ENCODE assay signal across 8 cellular contexts in the genomic region with DNA sequence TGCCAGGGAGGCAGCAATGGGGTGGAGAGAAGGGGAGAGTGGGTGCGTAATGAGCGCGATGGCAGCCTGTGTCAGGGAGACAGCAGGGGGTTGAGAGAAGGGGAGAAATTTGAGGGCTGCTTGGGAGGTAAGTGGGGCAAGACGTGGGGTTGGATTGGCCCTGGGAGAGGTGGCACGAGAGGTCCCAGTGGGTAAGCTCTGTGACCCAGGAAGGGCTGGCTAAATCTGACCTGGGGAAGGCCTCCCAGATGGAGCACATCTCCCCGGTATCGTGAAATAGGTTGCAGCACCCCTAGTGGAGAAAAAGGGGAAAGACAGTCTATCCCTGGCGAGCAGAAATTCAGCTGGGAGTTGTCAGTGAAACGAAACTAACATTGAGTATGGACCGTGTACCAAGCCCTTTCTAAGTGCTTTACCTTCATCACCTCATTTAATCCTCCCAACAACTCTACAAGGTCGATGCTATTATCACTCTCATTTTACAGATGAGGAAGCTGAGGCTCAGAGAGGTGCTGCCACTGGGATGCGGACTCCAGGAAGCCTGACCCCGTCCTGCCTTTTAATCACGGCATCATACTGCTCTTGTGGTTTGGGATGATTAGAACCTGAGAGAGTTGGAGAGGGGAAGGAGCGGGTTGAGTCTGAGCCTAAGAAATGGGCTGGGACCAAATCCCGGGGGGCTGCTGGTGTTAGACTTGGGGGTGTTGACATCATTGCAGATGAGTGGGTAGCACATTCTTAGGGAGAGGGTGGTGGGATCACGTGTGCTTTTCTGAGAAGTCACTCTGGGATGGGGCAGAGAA. TPM values are rescaled to one million over a fixed set of nuclear protein-coding genes. Genes with fewer than 3 reads are reported as not detected.
A peak's percentile ranks its signal among the peaks of the same experiment; 100 is the strongest.
DNase-seq lines count a peak whose midpoint lies in the region; ATAC-seq and TF ChIP-seq lines count a peak whose summit lies in the region.

No MANE protein-coding gene starts in this region.

- H3K4me1 ChIP-seq in BLaER1 (peaks cover 92% of the 10 kb centered on the region), liver (ENCODE audit: control insufficient read depth in 4 of 4, insufficient read depth in 4 of 4, low read length in 3 of 4) (peaks cover 0 to 7% (median 5%) of the 10 kb centered on the region in 4 donors)

- peak; percentile 76 for DNase-seq in GM20000 (ENCODE audit: low spot score)
- peak; percentile 41 for DNase-seq in NCI-H2171 (lab: John Stamatoyannopoulos, UW)
- peak; percentile 61 for DNase-seq in WTC11 (ENCODE audit: low spot score)
- DNase-seq in dermis blood vessel endothelial cell = peak; percentile 85
- peak; percentile 32 for DNase-seq in stimulated activated CD8-positive, alpha-beta memory T cell treated with anti-CD3 and anti-CD28 coated beads, Interleukin-15, amount 100 ng/mL, for 1 hour (ENCODE audit: low read depth)

- ATAC-seq in WTC11 = peak; percentile 70
- ATAC-seq in GM18520 (IDR thresholded peaks at IDR 0.05; ENCODE audit: unreplicated experiment) = no peak

- H3K27me3 ChIP-seq in BLaER1 = no peaks in the 10 kb centered on the region
- no peaks in the 10 kb centered on the region for H3K27me3 ChIP-seq in liver (ENCODE audit: control insufficient read depth in 4 of 4, insufficient read depth in 4 of 4, low read length in 3 of 4)

- WGBS in liver = 32% methylated on average over 17 of the region's 17 CpGs

- peak overlapping the region; percentile 74 for H3K9ac ChIP-seq in BLaER1
- peak overlapping the region; percentile 62 to 64 for H3K9ac ChIP-seq in liver (ENCODE audit: low read depth in 1 of 2, low read length in 2 of 2)

- H3K9me3 ChIP-seq in BLaER1 = no peaks in the 10 kb centered on the region
- no peaks in the 10 kb centered on the region for H3K9me3 ChIP-seq in liver (ENCODE audit: control insufficient read depth in 4 of 4, low read length in 3 of 4)

- H3K4me2 ChIP-seq in BLaER1 = peak overlapping the region; percentile 95

- H3K27me3 Mint-ChIP-seq in WTC11 (ENCODE audit: low read depth) = no peaks in the 10 kb centered on the region; the same call in 1 of the 2 replicates

- POLR2A ChIA-PET in WTC11 (lab: Charles Lee) = interaction anchor here (0.8 to 1.5 kb wide), 6 partner anchors 15 to 79 kb away, joined by 3 to 11 read pairs (median 5); a partner anchor contains a TSS

- H3K4me3 ChIP-seq in BLaER1 (peak overlapping the region; percentile 63), liver (ENCODE audit: low read depth in 1 of 3, low read length in 3 of 3) (peak overlapping the region; percentile 39 to 68 (median 68))

- H3K4me1 Mint-ChIP-seq in WTC11 = peaks cover 28% of the 10 kb centered on the region

- peak overlapping the region; percentile 13; the same call in 1 of the 2 replicates for H3K27ac Mint-ChIP-seq in WTC11

- peak; percentile 69 to 88 for TF ChIP-seq RAD21 in liver (IDR thresholded peaks at IDR 0.05)

- TF ChIP-seq CTCF in GM20000 (IDR thresholded peaks at IDR 0.05; ENCODE audit: extremely low read depth, missing control alignments) (peak; percentile 68), WTC11 (IDR thresholded peaks at IDR 0.05) (peak; percentile 82), liver (IDR thresholded peaks at IDR 0.05; ENCODE audit: low read depth, low read length, missing input control) (peak; percentile 89)

- no peaks in the 10 kb centered on the region for H3K9me3 Mint-ChIP-seq in WTC11

- peak overlapping the region; percentile 87 for H3K27ac ChIP-seq in BLaER1
- peak overlapping the region in 1 of 2 donors; percentile 54 for H3K27ac ChIP-seq in liver (ENCODE audit: low read depth in 1 of 2, low read length in 2 of 2)

- CTCF ChIA-PET in WTC11 (lab: Charles Lee) = interaction anchor here (0.6 to 6.9 kb wide), 49 partner anchors 9 to 546 kb away, joined by 3 to 341 read pairs (median 5); a partner anchor contains a TSS

- no peak overlapping the region for H3K4me3 Mint-ChIP-seq in WTC11

- H3K36me3 ChIP-seq in BLaER1 = no peaks in the 10 kb centered on the region
- no peaks in the 10 kb centered on the region for H3K36me3 ChIP-seq in liver (ENCODE audit: control insufficient read depth in 4 of 4, insufficient read depth in 3 of 4, low read depth in 1 of 4, low read length in 3 of 4)

- no peaks in the 10 kb centered on the region for H3K36me3 Mint-ChIP-seq in WTC11

- H4K20me1 ChIP-seq in BLaER1 = no peaks in the 10 kb centered on the region

TF ChIP-seq in WTC11, 78 proteins besides CTCF, POLR2A, EP300 and RAD21 (continues in another document):
- TF ChIP-seq SOX15 (CRISPR knock-in tag; IDR thresholded peaks at IDR 0.05) (no peak), MYBL2 (CRISPR knock-in tag; IDR thresholded peaks at IDR 0.05) (no peak), ATF1 (CRISPR knock-in tag; IDR thresholded peaks at IDR 0.05) (no peak), JAZF1 (CRISPR knock-in tag; IDR thresholded peaks at IDR 0.05) (no peak), NFYB (CRISPR knock-in tag; conservative IDR thresholded peaks at IDR 0.05; ENCODE audit: low read depth) (no peak)
- TF ChIP-seq, protein P1, sequence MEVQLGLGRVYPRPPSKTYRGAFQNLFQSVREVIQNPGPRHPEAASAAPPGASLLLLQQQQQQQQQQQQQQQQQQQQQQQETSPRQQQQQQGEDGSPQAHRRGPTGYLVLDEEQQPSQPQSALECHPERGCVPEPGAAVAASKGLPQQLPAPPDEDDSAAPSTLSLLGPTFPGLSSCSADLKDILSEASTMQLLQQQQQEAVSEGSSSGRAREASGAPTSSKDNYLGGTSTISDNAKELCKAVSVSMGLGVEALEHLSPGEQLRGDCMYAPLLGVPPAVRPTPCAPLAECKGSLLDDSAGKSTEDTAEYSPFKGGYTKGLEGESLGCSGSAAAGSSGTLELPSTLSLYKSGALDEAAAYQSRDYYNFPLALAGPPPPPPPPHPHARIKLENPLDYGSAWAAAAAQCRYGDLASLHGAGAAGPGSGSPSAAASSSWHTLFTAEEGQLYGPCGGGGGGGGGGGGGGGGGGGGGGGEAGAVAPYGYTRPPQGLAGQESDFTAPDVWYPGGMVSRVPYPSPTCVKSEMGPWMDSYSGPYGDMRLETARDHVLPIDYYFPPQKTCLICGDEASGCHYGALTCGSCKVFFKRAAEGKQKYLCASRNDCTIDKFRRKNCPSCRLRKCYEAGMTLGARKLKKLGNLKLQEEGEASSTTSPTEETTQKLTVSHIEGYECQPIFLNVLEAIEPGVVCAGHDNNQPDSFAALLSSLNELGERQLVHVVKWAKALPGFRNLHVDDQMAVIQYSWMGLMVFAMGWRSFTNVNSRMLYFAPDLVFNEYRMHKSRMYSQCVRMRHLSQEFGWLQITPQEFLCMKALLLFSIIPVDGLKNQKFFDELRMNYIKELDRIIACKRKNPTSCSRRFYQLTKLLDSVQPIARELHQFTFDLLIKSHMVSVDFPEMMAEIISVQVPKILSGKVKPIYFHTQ (CRISPR knock-in tag; IDR thresholded peaks at IDR 0.05) = no peak
- TF ChIP-seq, protein P2, sequence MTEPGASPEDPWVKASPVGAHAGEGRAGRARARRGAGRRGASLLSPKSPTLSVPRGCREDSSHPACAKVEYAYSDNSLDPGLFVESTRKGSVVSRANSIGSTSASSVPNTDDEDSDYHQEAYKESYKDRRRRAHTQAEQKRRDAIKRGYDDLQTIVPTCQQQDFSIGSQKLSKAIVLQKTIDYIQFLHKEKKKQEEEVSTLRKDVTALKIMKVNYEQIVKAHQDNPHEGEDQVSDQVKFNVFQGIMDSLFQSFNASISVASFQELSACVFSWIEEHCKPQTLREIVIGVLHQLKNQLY (CRISPR knock-in tag; IDR thresholded peaks at IDR 0.05) = no peak

TF ChIP-seq in liver, 16 proteins besides CTCF, POLR2A, EP300 and RAD21 (continues in another document):
- no peak for TF ChIP-seq JUND (IDR thresholded peaks at IDR 0.05)
- no peak for TF ChIP-seq YY1 (IDR thresholded peaks at IDR 0.05)
- TF ChIP-seq, protein P3, sequence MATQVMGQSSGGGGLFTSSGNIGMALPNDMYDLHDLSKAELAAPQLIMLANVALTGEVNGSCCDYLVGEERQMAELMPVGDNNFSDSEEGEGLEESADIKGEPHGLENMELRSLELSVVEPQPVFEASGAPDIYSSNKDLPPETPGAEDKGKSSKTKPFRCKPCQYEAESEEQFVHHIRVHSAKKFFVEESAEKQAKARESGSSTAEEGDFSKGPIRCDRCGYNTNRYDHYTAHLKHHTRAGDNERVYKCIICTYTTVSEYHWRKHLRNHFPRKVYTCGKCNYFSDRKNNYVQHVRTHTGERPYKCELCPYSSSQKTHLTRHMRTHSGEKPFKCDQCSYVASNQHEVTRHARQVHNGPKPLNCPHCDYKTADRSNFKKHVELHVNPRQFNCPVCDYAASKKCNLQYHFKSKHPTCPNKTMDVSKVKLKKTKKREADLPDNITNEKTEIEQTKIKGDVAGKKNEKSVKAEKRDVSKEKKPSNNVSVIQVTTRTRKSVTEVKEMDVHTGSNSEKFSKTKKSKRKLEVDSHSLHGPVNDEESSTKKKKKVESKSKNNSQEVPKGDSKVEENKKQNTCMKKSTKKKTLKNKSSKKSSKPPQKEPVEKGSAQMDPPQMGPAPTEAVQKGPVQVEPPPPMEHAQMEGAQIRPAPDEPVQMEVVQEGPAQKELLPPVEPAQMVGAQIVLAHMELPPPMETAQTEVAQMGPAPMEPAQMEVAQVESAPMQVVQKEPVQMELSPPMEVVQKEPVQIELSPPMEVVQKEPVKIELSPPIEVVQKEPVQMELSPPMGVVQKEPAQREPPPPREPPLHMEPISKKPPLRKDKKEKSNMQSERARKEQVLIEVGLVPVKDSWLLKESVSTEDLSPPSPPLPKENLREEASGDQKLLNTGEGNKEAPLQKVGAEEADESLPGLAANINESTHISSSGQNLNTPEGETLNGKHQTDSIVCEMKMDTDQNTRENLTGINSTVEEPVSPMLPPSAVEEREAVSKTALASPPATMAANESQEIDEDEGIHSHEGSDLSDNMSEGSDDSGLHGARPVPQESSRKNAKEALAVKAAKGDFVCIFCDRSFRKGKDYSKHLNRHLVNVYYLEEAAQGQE (IDR thresholded peaks at IDR 0.05) = no peak
- TF ChIP-seq FOXA2 (IDR thresholded peaks at IDR 0.05) = no peak
- TF ChIP-seq FOXA1 (IDR thresholded peaks at IDR 0.05) = no peak
- TF ChIP-seq, protein P4, sequence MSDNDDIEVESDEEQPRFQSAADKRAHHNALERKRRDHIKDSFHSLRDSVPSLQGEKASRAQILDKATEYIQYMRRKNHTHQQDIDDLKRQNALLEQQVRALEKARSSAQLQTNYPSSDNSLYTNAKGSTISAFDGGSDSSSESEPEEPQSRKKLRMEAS (IDR thresholded peaks at IDR 0.05) = no peak
- TF ChIP-seq EGR1 (IDR thresholded peaks at IDR 0.05; ENCODE audit: low read depth in 2 of 2) = no peak
- no peak for TF ChIP-seq RXRA (IDR thresholded peaks at IDR 0.05)

RNA-seq across cellular contexts. Expression of a gene that starts 56.6 kb away (rescaled TPM):
- total RNA-seq in WTC11 (2021) (1,406 to 1,500 TPM (median 1,442 TPM) in 3 replicates), dermis blood vessel endothelial cell (871 and 1,099 TPM in 2 replicates), liver (100 to 1,000 TPM; 270 to 689 TPM)
- polyA plus RNA-seq in liver = 100 to 1,000 TPM; 313 to 816 TPM

Comparison
In these comparisons a context has a peak if more than half of its experiments do, and no peak if none do; other contexts are left out.
1. DNase-seq: peak in every context shown above with its lines; median percentile 85 in dermis blood vessel endothelial cell; 76 in GM20000; 61 in WTC11; 41 in NCI-H2171; 32 in stimulated activated CD8-positive, alpha-beta memory T cell treated with anti-CD3 and anti-CD28 coated beads, Interleukin-15, amount 100 ng/mL, for 1 hour.